ENCODE assay signal across 20 cellular contexts in the genomic region with DNA sequence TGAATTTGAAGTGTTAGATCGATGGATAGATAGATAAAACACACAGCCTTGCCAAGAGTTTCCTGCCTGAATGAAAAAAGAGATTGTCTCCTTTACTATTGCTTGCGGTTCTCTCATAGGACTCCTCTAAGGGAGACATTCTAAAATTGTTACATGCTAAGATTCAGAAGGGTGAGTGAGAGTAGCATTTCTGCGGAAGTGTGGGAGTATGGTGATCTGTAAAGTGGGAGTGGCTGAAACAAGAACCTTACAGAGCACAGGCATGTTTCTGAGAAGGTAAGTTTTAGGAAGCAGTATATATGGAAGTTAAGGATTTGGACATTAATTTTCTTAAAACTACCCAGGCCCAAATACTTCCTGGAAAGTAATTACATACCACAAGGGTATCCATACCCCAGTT.
"Had no signal": no experiment of that assay in that cellular context is flagged by ENCODE, and none has a peak within 500 bp of the region (broad histone marks: within the 10 kb centered on the region; RNA-seq: fewer than 3 reads in every experiment).

No MANE protein-coding gene starts in this region.

- DNase-seq: activated CD4-positive, alpha-beta T cell treated with anti-CD3 and anti-CD28 coated beads for 48 hours; activated CD4-positive, alpha-beta T cell treated with anti-CD3 and anti-CD28 coated beads, Interleukin-2, amount 50 U/mL, for 4 hours; activated CD4-positive, CD25-positive, alpha-beta regulatory T cell treated with anti-CD3 and anti-CD28 coated beads, Interleukin-2, amount 50 U/mL, for 72 hours; activated CD8-positive, alpha-beta T cell treated with anti-CD3 and anti-CD28 coated beads, Interleukin-2, amount 10 ng/mL, durations not matched to agents 7 days and 5 days; activated effector memory CD4-positive, alpha-beta T cell treated with anti-CD3 and anti-CD28 coated beads, Interleukin-2, amount 50 U/mL, for 16 hours; activated naive CD4-positive, alpha-beta T cell treated with Interleukin-2 at 50 U/mL for 16 hours; activated naive CD8-positive, alpha-beta T cell treated with anti-CD3 and anti-CD28 coated beads, Interleukin-2, amount 50 U/mL, for 24 hours; activated T-cell treated with anti-CD3 and anti-CD28 coated beads, Interleukin-2, amount 50 U/mL, for 24 hours; amygdala; brain microvascular endothelial cell; NCI-H1092; NCI-H1417; NCI-H2029; NCI-H446; NCI-H524; PC-3; SHP77 treated with DMSO at 0.1 percent for 48 hours had no signal

- H3K27ac ChIP-seq: brain microvascular endothelial cell had no signal

- FAIRE-seq: RCC 7860 had no signal

- ATAC-seq: activated CD8-positive, alpha-beta T cell treated with anti-CD3 and anti-CD28 coated beads, Interleukin-2, amount 10 ng/mL, durations not matched to agents 7 days and 5 days; activated naive CD4-positive, alpha-beta T cell treated with anti-CD3 and anti-CD28 coated beads, Interleukin-2, amount 50 U/mL, for 72 hours; activated naive CD8-positive, alpha-beta T cell treated with anti-CD3 and anti-CD28 coated beads, Interleukin-2, amount 50 U/mL, for 24 hours; PC-3; WTC11 had no signal

- H3K36me3 ChIP-seq: brain microvascular endothelial cell had no signal

- H3K27me3 ChIP-seq: brain microvascular endothelial cell had no signal
